Comparison of ENCODE assay signal across 18 cellular contexts in the genomic region with DNA sequence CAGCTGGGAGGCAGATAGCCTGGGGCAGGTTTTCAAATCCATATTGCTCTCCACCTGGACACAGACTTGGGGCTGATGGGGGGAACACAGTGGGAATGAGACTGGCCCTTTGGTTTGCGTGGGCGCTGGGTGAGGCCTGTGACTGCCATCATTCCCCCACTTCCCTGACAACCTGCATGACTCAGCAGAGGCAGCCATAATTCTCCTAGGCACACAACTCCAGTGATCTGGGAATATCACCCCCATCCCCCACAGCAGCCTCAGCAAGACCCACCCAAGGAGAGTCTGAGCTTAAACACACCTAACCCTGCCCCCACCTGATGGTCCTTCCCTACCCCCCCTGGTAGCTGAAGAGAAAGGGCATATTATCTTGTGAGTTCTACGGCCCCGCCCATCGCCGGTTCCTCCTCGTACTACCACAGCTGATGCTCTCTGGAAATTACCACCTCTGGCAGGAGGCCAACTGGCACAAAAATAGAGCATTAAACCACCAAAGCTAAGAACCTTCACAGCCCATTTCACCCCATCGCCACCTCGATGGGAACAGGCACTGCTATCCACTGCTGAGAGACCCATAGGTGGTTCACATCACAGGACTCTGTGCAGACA.
DNase-seq lines count a peak whose midpoint lies in the region; ATAC-seq, FAIRE-seq and TF ChIP-seq lines count a peak whose summit lies in the region.
"Had no signal": no experiment of that assay in that cellular context is flagged by ENCODE, and none has a peak within 500 bp of the region (broad histone marks: within the 10 kb centered on the region; RNA-seq: fewer than 3 reads in every experiment).

No MANE protein-coding gene starts in this region.

- no CpG with 5 or more reads among the region's 9 CpGs for WGBS in neuronal stem cell (ENCODE audit: extremely low coverage in 2 of 2, insufficient read length in 2 of 2, insufficient replicate concordance in 1 of 2), 2 donors

- H3K18ac ChIP-seq in neuronal stem cell (ENCODE audit: low read length) = no peak overlapping the region

- H3K9ac ChIP-seq in OCI-LY3 (ENCODE audit: low read length) (peak overlapping the region; percentile 9; the same call in 1 of the 2 replicates), neuronal stem cell (ENCODE audit: low read depth, low read length, poor library complexity) (no peak overlapping the region)

- H2BK15ac ChIP-seq in neuronal stem cell (ENCODE audit: low read length) = no peak overlapping the region

- no peak overlapping the region for H2BK12ac ChIP-seq in neuronal stem cell (ENCODE audit: low read length)

- no peak overlapping the region for H4K91ac ChIP-seq in neuronal stem cell (ENCODE audit: low read depth, low read length, poor library complexity)

- H2BK120ac ChIP-seq in neuronal stem cell (ENCODE audit: low read depth, low read length) = no peak overlapping the region

- H2BK5ac ChIP-seq in neuronal stem cell (ENCODE audit: low read length) = no peak overlapping the region

- H3K79me2 ChIP-seq in OCI-LY3 (ENCODE audit: low read length) = no peaks in the 10 kb centered on the region

- H3K14ac ChIP-seq in neuronal stem cell (ENCODE audit: low read length) = no peak overlapping the region

- peak overlapping the region; percentile 90; the same call in 1 of the 2 replicates for H2AFZ ChIP-seq in OCI-LY3 (ENCODE audit: low read depth, low read length)
- H2AFZ ChIP-seq in neuronal stem cell (ENCODE audit: low read length) = no peak overlapping the region

- FAIRE-seq in H54 (lab: Jason Lieb, UNC) = no peak

- no peak overlapping the region for H2AK5ac ChIP-seq in neuronal stem cell (ENCODE audit: low read depth, low read length)

- no peaks in the 10 kb centered on the region for H3K79me1 ChIP-seq in neuronal stem cell (ENCODE audit: low read depth, low read length)

- H4K20me1 ChIP-seq in OCI-LY3 (ENCODE audit: insufficient read depth, low read length) = no peaks in the 10 kb centered on the region

- no peak for TF ChIP-seq CTCF in OCI-LY3 (IDR thresholded peaks at IDR 0.05; ENCODE audit: low read depth, low read length)

- H3K4me1 ChIP-seq in OCI-LY3 (ENCODE audit: low read length) (peaks cover 14% of the 10 kb centered on the region), neuronal stem cell (ENCODE audit: control insufficient read depth in 2 of 2, insufficient read depth in 1 of 2, low read depth in 1 of 2, low read length in 2 of 2) (peaks cover 0 to 4% of the 10 kb centered on the region in 2 donors)
- H3K4me1 ChIP-seq: SJSA1 had no signal

- ATAC-seq in HG02798 (IDR thresholded peaks at IDR 0.05; ENCODE audit: poor library complexity, unreplicated experiment) (no peak), GM18870 (IDR thresholded peaks at IDR 0.05; ENCODE audit: unreplicated experiment) (no peak)

- TF ChIP-seq POLR2A in H54 (IDR thresholded peaks at IDR 0.05; ENCODE audit: low read depth, low read length) = no peak

- H3K9me3 ChIP-seq in OCI-LY3 (ENCODE audit: insufficient read depth, low read length) = no peaks in the 10 kb centered on the region
- no peaks in the 10 kb centered on the region for H3K9me3 ChIP-seq in neuronal stem cell (replicated peaks in 1 of 2; ENCODE audit: control insufficient read depth in 2 of 2, insufficient read depth in 1 of 2, low read depth in 1 of 2, low read length in 2 of 2)
- H3K9me3 ChIP-seq: SJSA1 had no signal

- H3K4me3 ChIP-seq in OCI-LY3 (ENCODE audit: low read length) (peak overlapping the region; percentile 63), neuronal stem cell (ENCODE audit: low read length in 2 of 2) (no peak overlapping the region)
- H3K4me3 ChIP-seq: SJSA1 had no signal

- H3K23ac ChIP-seq in neuronal stem cell (ENCODE audit: low read depth, low read length, poor library complexity) = no peak overlapping the region

- no peak overlapping the region for H3K27ac ChIP-seq in OCI-LY3 (ENCODE audit: low read length)
- no peak overlapping the region for H3K27ac ChIP-seq in neuronal stem cell (replicated peaks; ENCODE audit: low read length)
- H3K27ac ChIP-seq: HL-60, SJSA1, VCaP had no signal

- no peak overlapping the region for H3K4ac ChIP-seq in neuronal stem cell (ENCODE audit: low read length)

- peak in 2 of 3 experiments; percentile 20 to 87 for DNase-seq in NCI-H1417 (lab: John Stamatoyannopoulos, UW)
- no peak for DNase-seq in NCI-H1417 treated with DMSO at 0.1 percent for 48 hours (lab: John Stamatoyannopoulos, UW)
- peak; percentile 27 for DNase-seq in NCI-H1105 (lab: John Stamatoyannopoulos, UW)
- no peak for DNase-seq in neuronal stem cell (ENCODE audit: low spot score)
- no peak for DNase-seq in H54 (ENCODE audit: insufficient read length, low spot score)
- DNase-seq: activated CD8-positive, alpha-beta memory T cell treated with anti-CD3 and anti-CD28 coated beads for 24 hours; CD8-positive, alpha-beta memory T cell; HFFc6; NCI-H524; nucleus accumbens; stimulated activated CD4-positive, alpha-beta T cell treated with anti-CD3 and anti-CD28 coated beads, Interleukin-4, amount 100 ng/mL, for 4 hours; stimulated activated naive CD4-positive, alpha-beta T cell treated with Interleukin-2 at 50 U/mL for 16 hours had no signal

- no peaks in the 10 kb centered on the region; the same call in 1 of the 2 replicates for H3K27me3 ChIP-seq in OCI-LY3 (ENCODE audit: low read depth, low read length)
- no peaks in the 10 kb centered on the region for H3K27me3 ChIP-seq in neuronal stem cell (ENCODE audit: control insufficient read depth in 3 of 3, insufficient read depth in 3 of 3, low read depth in 1 of 3, low read length in 3 of 3)

- peak overlapping the region; percentile 53 for H4K8ac ChIP-seq in neuronal stem cell (ENCODE audit: low read depth, low read length)

- H3K36me3 ChIP-seq in OCI-LY3 (replicated peaks; ENCODE audit: low read depth, low read length) = no peaks in the 10 kb centered on the region
- no peaks in the 10 kb centered on the region for H3K36me3 ChIP-seq in neuronal stem cell (replicated peaks in 1 of 2; ENCODE audit: control insufficient read depth in 2 of 2, insufficient read depth in 2 of 2, low read length in 2 of 2)
- H3K36me3 ChIP-seq: SJSA1 had no signal

- H3K4me2 ChIP-seq in OCI-LY3 (ENCODE audit: low read length) (peak overlapping the region; percentile 84), neuronal stem cell (ENCODE audit: insufficient read depth, low read length, poor library complexity, severe bottlenecking) (no peak overlapping the region)

Comparison
In these comparisons a context has a peak if more than half of its experiments do, and no peak if none do; other contexts are left out.
1. DNase-seq: peak in NCI-H1417 (2 of 3) and NCI-H1105 (single experiment); none in NCI-H1417 treated with DMSO at 0.1 percent for 48 hours (single experiment), neuronal stem cell (single experiment) and H54 (single experiment).